15 cellular contexts compared by ENCODE assay signal in genomic region chr21:42922918-42923317, GRCh38. TPM values are rescaled to one million over a fixed set of nuclear protein-coding genes. Genes with fewer than 3 reads are reported as not detected.
"Had no signal": no experiment of that assay in that cellular context is flagged by ENCODE, and none has a peak within 500 bp of the region (broad histone marks: within the 10 kb centered on the region; RNA-seq: fewer than 3 reads in every experiment).

No MANE protein-coding gene starts in this region.

- H3K4me3 ChIP-seq: body of pancreas, hepatocyte, upper lobe of left lung had no signal

- H3K36me3 ChIP-seq: upper lobe of left lung had no signal

- H3K9me3 ChIP-seq: body of pancreas, upper lobe of left lung had no signal

- H3K27ac ChIP-seq: body of pancreas, hepatocyte, upper lobe of left lung had no signal

- FAIRE-seq: colon, keratinocyte had no signal

- DNase-seq: activated CD4-positive, alpha-beta T cell treated with anti-CD3 and anti-CD28 coated beads for 4 hours; activated effector memory CD4-positive, alpha-beta T cell treated with anti-CD3 and anti-CD28 coated beads, Interleukin-2, amount 50 U/mL, for 16 hours; activated T-cell treated with anti-CD3 and anti-CD28 coated beads, Interleukin-2, amount 50 U/mL, for 4 hours; occipital lobe; stimulated activated naive CD8-positive, alpha-beta T cell treated with anti-CD3 and anti-CD28 coated beads, Interleukin-15, Interleukin-2, amounts not matched to agents 100 U/mL and 50 U/mL, for 24 hours had no signal

- ATAC-seq: activated CD8-positive, alpha-beta T cell treated with anti-CD3 and anti-CD28 coated beads for 36 hours; esophagus mucosa; stimulated activated naive CD8-positive, alpha-beta T cell treated with anti-CD3 and anti-CD28 coated beads, Interleukin-15, Interleukin-2, amounts not matched to agents 100 U/mL and 50 U/mL, for 24 hours had no signal

- H3K27me3 ChIP-seq: body of pancreas, hepatocyte, upper lobe of left lung had no signal

RNA-seq across cellular contexts. Expression of gene ERVH48-1, which starts 2.5 kb away (rescaled TPM):
- total RNA-seq: activated T-cell treated with anti-CD3 and anti-CD28 coated beads, Interleukin-2, amount 50 U/mL, for 4 hours; esophagus mucosa; occipital lobe; posterior vena cava; skeletal muscle tissue; temporal lobe had no signal
